In genomic region chr10:124921261-124921660, GRCh38 we compare ENCODE assay signal across 19 cellular contexts.
"Had no signal": no experiment of that assay in that cellular context is flagged by ENCODE, and none has a peak within 500 bp of the region (broad histone marks: within the 10 kb centered on the region; RNA-seq: fewer than 3 reads in every experiment).

No MANE protein-coding gene starts in this region.

- H3K9me3 ChIP-seq: gastroesophageal sphincter, heart right ventricle, neutrophil, pancreas, right lobe of liver, testis had no signal

- H3K27me3 ChIP-seq: dorsolateral prefrontal cortex, gastroesophageal sphincter, heart right ventricle, neutrophil, pancreas, right lobe of liver, testis had no signal

- DNase-seq: activated CD4-positive, alpha-beta T cell treated with anti-CD3 and anti-CD28 coated beads, Interleukin-2, amount 50 U/mL, for 4 hours; activated gamma-delta T cell treated with Interleukin-2 at 50 U/mL for 16 hours; activated T-cell treated with anti-CD3 and anti-CD28 coated beads for 4 hours; amniotic stem cell; dorsolateral prefrontal cortex; heart right ventricle; naive thymus-derived CD8-positive, alpha-beta T cell; pancreas; right lobe of liver; small intestine; stimulated activated CD4-positive, alpha-beta T cell treated with anti-CD3 and anti-CD28 coated beads, Interleukin-4, amount 100 ng/mL, for 1 hour; stimulated activated naive CD8-positive, alpha-beta T cell treated with anti-CD3 and anti-CD28 coated beads, Interleukin-15, amount 100 ng/mL, for 72 hours; SW 1271; T-helper 2 cell; testis had no signal

- H3K4me3 Mint-ChIP-seq: activated T-helper 1 cell treated with anti-CD3 and anti-CD28 coated beads, Interleukin-12 subunit alpha, Interleukin-12 subunit beta, Interleukin-2, Interleukin-4 antibody, amounts not matched to agents 30 ng/mL and 10 ng/mL and 1 ng/mL, durations not matched to agents 14 hours and 24 hours and 36 hours; stimulated activated naive CD8-positive, alpha-beta T cell treated with anti-CD3 and anti-CD28 coated beads, Interleukin-15, amount 100 ng/mL, for 72 hours had no signal

- ATAC-seq: activated naive CD4-positive, alpha-beta T cell treated with anti-CD3 and anti-CD28 coated beads, Interleukin-2, amount 50 U/mL, for 72 hours; gastroesophageal sphincter; heart right ventricle; naive thymus-derived CD8-positive, alpha-beta T cell; pancreas; stimulated activated naive CD8-positive, alpha-beta T cell treated with anti-CD3 and anti-CD28 coated beads, Interleukin-15, amount 100 ng/mL, for 72 hours had no signal

- H3K27ac ChIP-seq: neutrophil, pancreas, testis had no signal

- H3K9me3 Mint-ChIP-seq: activated naive CD4-positive, alpha-beta T cell treated with anti-CD3 and anti-CD28 coated beads, Interleukin-2, amount 50 U/mL, for 72 hours; activated T-helper 1 cell treated with anti-CD3 and anti-CD28 coated beads, Interleukin-12 subunit alpha, Interleukin-12 subunit beta, Interleukin-2, Interleukin-4 antibody, amounts not matched to agents 30 ng/mL and 10 ng/mL and 1 ng/mL, durations not matched to agents 14 hours and 24 hours and 36 hours; naive thymus-derived CD8-positive, alpha-beta T cell; stimulated activated naive CD8-positive, alpha-beta T cell treated with anti-CD3 and anti-CD28 coated beads, Interleukin-15, amount 100 ng/mL, for 72 hours had no signal

- H3K36me3 ChIP-seq: pancreas, right lobe of liver had no signal

- H3K4me3 ChIP-seq: dorsolateral prefrontal cortex, gastroesophageal sphincter, heart right ventricle, pancreas, right lobe of liver, testis had no signal

- H3K27me3 Mint-ChIP-seq: naive thymus-derived CD8-positive, alpha-beta T cell; stimulated activated naive CD8-positive, alpha-beta T cell treated with anti-CD3 and anti-CD28 coated beads, Interleukin-15, amount 100 ng/mL, for 72 hours had no signal

- H3K27ac Mint-ChIP-seq: activated naive CD4-positive, alpha-beta T cell treated with anti-CD3 and anti-CD28 coated beads, Interleukin-2, amount 50 U/mL, for 72 hours; activated T-helper 1 cell treated with anti-CD3 and anti-CD28 coated beads, Interleukin-12 subunit alpha, Interleukin-12 subunit beta, Interleukin-2, Interleukin-4 antibody, amounts not matched to agents 30 ng/mL and 10 ng/mL and 1 ng/mL, durations not matched to agents 14 hours and 24 hours and 36 hours; stimulated activated naive CD8-positive, alpha-beta T cell treated with anti-CD3 and anti-CD28 coated beads, Interleukin-15, amount 100 ng/mL, for 72 hours had no signal
